Comparison of ENCODE assay signal across 9 cellular contexts in the genomic region with DNA sequence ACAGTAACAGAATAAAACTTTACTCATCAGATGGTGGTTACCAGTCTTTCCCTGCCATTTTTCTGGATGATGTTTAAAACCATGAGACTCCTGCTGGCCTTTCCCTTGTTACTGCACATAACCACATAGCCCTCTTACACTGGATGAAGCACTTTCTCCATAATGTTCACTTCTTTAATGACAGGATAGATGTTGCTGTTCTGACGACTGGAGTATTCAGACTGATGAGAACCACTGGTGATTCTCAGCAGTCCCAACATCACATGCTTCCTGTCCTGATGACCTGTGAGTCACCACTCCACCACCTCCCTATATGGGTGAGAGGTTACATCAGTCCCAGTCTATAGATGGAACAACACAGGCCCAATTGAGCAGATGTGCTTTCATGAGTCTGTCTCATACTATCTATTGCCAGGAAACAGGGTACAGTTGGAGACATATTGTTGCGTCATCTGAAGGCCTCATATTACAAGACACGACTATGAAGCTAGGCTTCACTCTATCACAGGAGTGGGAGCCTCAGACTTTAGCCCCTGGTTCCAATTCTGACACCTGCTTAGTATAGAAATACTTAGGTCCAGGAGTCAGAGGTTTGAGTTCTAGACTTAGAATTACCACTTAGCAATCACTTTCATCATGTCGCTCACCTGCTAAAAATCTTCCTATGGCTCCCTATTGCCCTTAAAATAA.
DNase-seq lines count a peak whose midpoint lies in the region; ATAC-seq, FAIRE-seq and TF ChIP-seq lines count a peak whose summit lies in the region.
"Had no signal": no experiment of that assay in that cellular context is flagged by ENCODE, and none has a peak within 500 bp of the region (broad histone marks: within the 10 kb centered on the region; RNA-seq: fewer than 3 reads in every experiment).

No MANE protein-coding gene starts in this region.

- TF ChIP-seq EP300 in GM12878 (IDR thresholded peaks at IDR 0.05; ENCODE audit: borderline replicate concordance in 1 of 2, control insufficient read depth in 1 of 2, low read depth in 2 of 2, low read length in 2 of 2) (peak in 1 of 2 experiments; percentile 44; a peak in 1 of 4 replicates), HepG2 (IDR thresholded peaks at IDR 0.05; ENCODE audit: low read depth in 2 of 2, low read length in 2 of 2) (no peak; a peak in 1 of 4 replicates), HepG2 (CRISPR knock-in tag; IDR thresholded peaks at IDR 0.05; ENCODE audit: borderline replicate concordance) (no peak)

- H3K4me2 ChIP-seq in GM12878 (ENCODE audit: control insufficient read depth, insufficient read depth): no peak overlapping the region
- no peak overlapping the region for H3K4me2 ChIP-seq in HepG2 (ENCODE audit: low read depth, low read length)

- DNase-seq in A673 (ENCODE audit: low spot score): peak; percentile 19
- DNase-seq in NCI-H510A (lab: John Stamatoyannopoulos, UW): peak; percentile 15
- no peak for DNase-seq in GM12878 (ENCODE audit: low read depth, low spot score)
- peak; percentile 46 for DNase-seq in HepG2 (ENCODE audit: low spot score)
- no peak for DNase-seq in NCI-H187 (lab: John Stamatoyannopoulos, UW)
- no peak for DNase-seq in NCI-H1092 treated with DMSO at 0.1 percent for 48 hours (lab: John Stamatoyannopoulos, UW)

- H3K36me3 ChIP-seq in A673 (ENCODE audit: insufficient read depth, low read length, poor library complexity, severe bottlenecking) (no peaks in the 10 kb centered on the region), GM12878 (ENCODE audit: control insufficient read depth in 2 of 2, insufficient read depth in 2 of 2, low read length in 1 of 2) (no peaks in the 10 kb centered on the region), HepG2 (replicated peaks in 1 of 2; ENCODE audit: control insufficient read depth in 1 of 2, insufficient read depth in 2 of 2, low read length in 2 of 2) (no peaks in the 10 kb centered on the region)

- H3K27ac ChIP-seq in A673 (ENCODE audit: low read depth, low read length, poor library complexity, severe bottlenecking) (no peak overlapping the region), GM12878 (ENCODE audit: control insufficient read depth, insufficient read depth) (no peak overlapping the region), HepG2 (ENCODE audit: extremely low read length, insufficient read depth, low read length) (no peak overlapping the region)

- H4K20me1 ChIP-seq in GM12878 (ENCODE audit: control insufficient read depth, insufficient read depth) (no peaks in the 10 kb centered on the region), HepG2 (ENCODE audit: insufficient read depth, low read length) (no peaks in the 10 kb centered on the region)

- 56% methylated on average over 4 of the region's 4 CpGs for WGBS in GM12878 (ENCODE audit: insufficient coverage, insufficient replicate concordance, low lambda C conversion rate, missing lambda C conversion rate)
- WGBS in HepG2 (ENCODE audit: low lambda C conversion rate): 44% methylated on average over 4 of the region's 4 CpGs

- H2AFZ ChIP-seq in GM12878 (ENCODE audit: control insufficient read depth, low read depth, low read length): no peak overlapping the region
- H2AFZ ChIP-seq in HepG2 (ENCODE audit: low read length): no peak overlapping the region

- BruUV-seq in A673 (replicated peaks; lab: Mats Ljungman, UMichigan): no TSS peak
- no TSS peak for BruUV-seq in GM12878 (replicated peaks; lab: Mats Ljungman, UMichigan)
- BruUV-seq in HepG2 (replicated peaks; lab: Mats Ljungman, UMichigan): no TSS peak

- TF ChIP-seq POLR2A in GM12878 (IDR thresholded peaks at IDR 0.05; ENCODE audit: low read depth, low read length) (peak; percentile 33; the same call in 1 of the 2 replicates), HepG2 (IDR thresholded peaks at IDR 0.05; ENCODE audit: insufficient read depth in 1 of 2, low read depth in 2 of 2, low read length in 2 of 2) (no peak)

- SMC1A ChIA-PET in GM12878 (lab: Charles Lee; ENCODE audit: uncharacterized antibody, unreplicated experiment): interaction anchor here (1.0 to 1.4 kb wide), 4 partner anchors 18 to 113 kb away, joined by 3 to 5 read pairs (median 4); no protein-coding TSS in a partner anchor

- no peak overlapping the region for H3K4me3 ChIP-seq in A673 (ENCODE audit: low read depth, low read length, poor library complexity, severe bottlenecking)
- no peak overlapping the region for H3K4me3 ChIP-seq in GM12878
- H3K4me3 ChIP-seq in HepG2 (replicated peaks in 1 of 3; ENCODE audit: insufficient read depth in 1 of 3, low read depth in 2 of 3, low read length in 3 of 3): no peak overlapping the region

- in situ Hi-C loops in GM12878 (cut with MboI): no loop called here
- in situ Hi-C loops in HepG2 (cut with HindIII; ENCODE audit: extremely low pct_ligation_motif_present, low pct_unique_long_range_greater_than_20kb): no loop called here

- no peak for TF ChIP-seq CTCF in A673 (conservative IDR thresholded peaks at IDR 0.05; ENCODE audit: low read depth, low read length)
- 0 out of 6 replicates have a peak, but pooled peaks of 1 of the 3 experiments have one; percentile 10 for TF ChIP-seq CTCF in GM12878 (IDR thresholded peaks at IDR 0.05 in 2 of 3, conservative IDR thresholded peaks at IDR 0.05 in 1 of 3; ENCODE audit: control insufficient read depth in 2 of 3, extremely low read depth in 1 of 3, insufficient read depth in 1 of 3, low read depth in 3 of 3, low read length in 3 of 3)
- no peak for TF ChIP-seq CTCF in HepG2 (CRISPR knock-in tag; IDR thresholded peaks at IDR 0.05)

- FAIRE-seq in GM12878 (lab: Jason Lieb, UNC) (peak; percentile 68), HepG2 (lab: Jason Lieb, UNC) (no peak)
- FAIRE-seq: frontal cortex had no signal

- TF ChIP-seq RAD21 in GM12878 (IDR thresholded peaks at IDR 0.05; ENCODE audit: insufficient read depth, low read depth, low read length) (peak; percentile 14; the same call in 1 of the 2 replicates), HepG2 (CRISPR knock-in tag; IDR thresholded peaks at IDR 0.05) (no peak)

- intact Hi-C loops in A673 (cut with micrococcal nuclease; ENCODE audit: unreplicated experiment) (no loop called here), GM12878 (cut with micrococcal nuclease; ENCODE audit: unreplicated experiment) (no loop called here), HepG2 (cut with micrococcal nuclease; ENCODE audit: unreplicated experiment) (no loop called here)

- H3K27me3 ChIP-seq in A673 (replicated peaks; ENCODE audit: insufficient read depth, low read depth, low read length, poor library complexity) (no peaks in the 10 kb centered on the region), GM12878 (replicated peaks in 1 of 2; ENCODE audit: control insufficient read depth in 2 of 2, insufficient read depth in 2 of 2, low read length in 1 of 2) (no peaks in the 10 kb centered on the region), HepG2 (ENCODE audit: control insufficient read depth in 1 of 2, insufficient read depth in 2 of 2, low read length in 2 of 2) (no peaks in the 10 kb centered on the region)

- CTCF ChIA-PET in A673 (lab: Charles Lee): no interaction called here
- CTCF ChIA-PET in GM12878 (lab: Yijun Ruan, JAX): interaction anchor here (1.0 to 1.1 kb wide), 2 partner anchors 9 to 26 kb away, joined by 3 read pairs; no protein-coding TSS in a partner anchor
- CTCF ChIA-PET in HepG2 (lab: Yijun Ruan, JAX; ENCODE audit: low intra/inter-chr PET ratio, low total read pairs): no interaction called here

- H3K79me2 ChIP-seq in GM12878 (ENCODE audit: control insufficient read depth, insufficient read depth, low read length) (no peaks in the 10 kb centered on the region), HepG2 (ENCODE audit: insufficient read depth, low read length) (no peaks in the 10 kb centered on the region)

- RAD21 ChIA-PET in GM12878 (lab: Charles Lee; ENCODE audit: unreplicated experiment): interaction anchor here (0.9 kb wide), 1 partner anchor 239 kb away, joined by 3 read pairs; no protein-coding TSS in a partner anchor

- POLR2A ChIA-PET in A673 (lab: Charles Lee; ENCODE audit: low non-redundant PET): no interaction called here
- POLR2A ChIA-PET in GM12878 (lab: Charles Lee): interaction anchor here (0.9 to 1.2 kb wide), 2 partner anchors 20 to 26 kb away, joined by 3 to 4 read pairs; no protein-coding TSS in a partner anchor
- POLR2A ChIA-PET in HepG2 (lab: Yijun Ruan, JAX): interaction anchor here (0.7 kb wide), 1 partner anchor 20 kb away, joined by 3 read pairs; no protein-coding TSS in a partner anchor

- H3K9ac ChIP-seq in GM12878 (ENCODE audit: control insufficient read depth, insufficient read depth, low read length): no peak overlapping the region
- no peak overlapping the region for H3K9ac ChIP-seq in HepG2 (ENCODE audit: insufficient read depth, low read depth, low read length)

- no peaks in the 10 kb centered on the region for H3K9me3 ChIP-seq in A673 (ENCODE audit: low read depth, low read length, poor library complexity, severe bottlenecking)
- H3K9me3 ChIP-seq in GM12878 (replicated peaks; ENCODE audit: control insufficient read depth, insufficient read depth, low read length): no peaks in the 10 kb centered on the region
- H3K9me3 ChIP-seq in HepG2 (ENCODE audit: low read length): no peaks in the 10 kb centered on the region

- H3K4me1 ChIP-seq in A673 (ENCODE audit: insufficient read depth, low read length, poor library complexity, severe bottlenecking) (no peaks in the 10 kb centered on the region), GM12878 (ENCODE audit: control insufficient read depth, insufficient read depth, low read length) (no peaks in the 10 kb centered on the region), HepG2 (ENCODE audit: insufficient read depth, low read length) (peaks cover 3% of the 10 kb centered on the region)

- peak; percentile 93 for ATAC-seq in GM18499 (IDR thresholded peaks at IDR 0.05; ENCODE audit: insufficient read depth, unreplicated experiment)
- peak; percentile 84 for ATAC-seq in HG02884 (IDR thresholded peaks at IDR 0.05; ENCODE audit: unreplicated experiment)
- peak; percentile 95 for ATAC-seq in GM12878
- ATAC-seq in HepG2: peak; percentile 87

TF ChIP-seq in GM12878, 131 proteins besides CTCF, POLR2A, EP300 and RAD21 (continues in another document):
- TF ChIP-seq SRF (IDR thresholded peaks at IDR 0.05; ENCODE audit: low read depth in 2 of 2, low read length in 2 of 2): peak in 1 of 2 experiments; percentile 59; a peak in 1 of 4 replicates
- TF ChIP-seq SMARCA5 (IDR thresholded peaks at IDR 0.05): no peak

TF ChIP-seq in HepG2, 621 proteins besides CTCF, POLR2A, EP300 and RAD21 (continues in another document):
- TF ChIP-seq RARA (CRISPR knock-in tag; IDR thresholded peaks at IDR 0.05): 0 out of 2 replicates have a peak, but pooled peaks have one; percentile 32
- TF ChIP-seq PPARG (CRISPR knock-in tag; conservative IDR thresholded peaks at IDR 0.05): peak; percentile 94
- no peak for TF ChIP-seq AGO1 (IDR thresholded peaks at IDR 0.05; ENCODE audit: low read depth, low read length, poor library complexity, severe bottlenecking)

Comparison
In these comparisons a context has a peak if more than half of its experiments do, and no peak if none do; other contexts are left out.
1. DNase-seq: peak in A673 (single experiment), NCI-H510A (single experiment) and HepG2 (single experiment); none in GM12878 (single experiment), NCI-H187 (0 of 2) and NCI-H1092 treated with DMSO at 0.1 percent for 48 hours (single experiment).
2. Peak in every context shown above with its lines, with median percentiles within 50 percentile points of each other: ATAC-seq.